25 cellular contexts compared by ENCODE assay signal in genomic region chr4:42326040-42326439, GRCh38.
"Had no signal": no experiment of that assay in that cellular context is flagged by ENCODE, and none has a peak within 500 bp of the region (broad histone marks: within the 10 kb centered on the region; RNA-seq: fewer than 3 reads in every experiment).

No MANE protein-coding gene starts in this region.

- H3K4me1 Mint-ChIP-seq: T-cell had no signal

- FAIRE-seq: HTR-8/SVneo, RCC 7860 had no signal

- H3K36me3 ChIP-seq: SJSA1 had no signal

- H3K36me3 Mint-ChIP-seq: T-cell had no signal

- H3K27me3 ChIP-seq: SJSA1 had no signal

- H3K27ac Mint-ChIP-seq: T-cell had no signal

- H3K9me3 ChIP-seq: SJSA1 had no signal

- H3K4me3 ChIP-seq: SJSA1, SK-N-MC had no signal

- ATAC-seq: T-cell had no signal

- DNase-seq: KBM-7, MV-4-11, NCI-H1048, NCI-H1105, NCI-H1417, NCI-H1436 treated with DMSO at 0.1 percent for 48 hours, NCI-H1694, NCI-H187 treated with DMSO at 0.1 percent for 48 hours, NCI-H2029 treated with DMSO at 0.1 percent for 48 hours, NCI-H2171, NCI-H226, NCI-H446, NCI-H510A treated with DMSO at 0.1 percent for 48 hours, NCI-H526, NCI-H82, Right ventricle myocardium superior, RPMI8226, SIG-M5, SW 1271, T-cell had no signal

- H3K27ac ChIP-seq: HL-60, SJSA1, SK-N-MC had no signal

- H3K4me3 Mint-ChIP-seq: T-cell had no signal

- H3K4me1 ChIP-seq: SJSA1 had no signal
